Comparison of ENCODE assay signal across 11 cellular contexts in genomic region chr6:46764280-46764679, GRCh38. TPM values are rescaled to one million over a fixed set of nuclear protein-coding genes. Genes with fewer than 3 reads are reported as not detected.
"Had no signal": no experiment of that assay in that cellular context is flagged by ENCODE, and none has a peak within 500 bp of the region (broad histone marks: within the 10 kb centered on the region; RNA-seq: fewer than 3 reads in every experiment).

No MANE protein-coding gene starts in this region.

RNA-seq across cellular contexts. Expression of gene ANKRD66, which starts 17.5 kb away (rescaled TPM):
- total RNA-seq: OCI-LY7, PC-3, PC-9, Peyer's patch, Right ventricle myocardium inferior, Right ventricle myocardium superior, RPMI7951, SJCRH30, SJSA1, SK-MEL-5 had no signal
- polyA plus RNA-seq: SK-N-SH had no signal

RNA-seq across cellular contexts. Expression of gene MEP1A, which starts 28.9 kb away (rescaled TPM):
- total RNA-seq: OCI-LY7, PC-3, PC-9, Right ventricle myocardium inferior, Right ventricle myocardium superior, RPMI7951, SJCRH30, SK-MEL-5 had no signal
- polyA plus RNA-seq: SK-N-SH had no signal

RNA-seq across cellular contexts. Expression of gene PLA2G7, which starts 29.1 kb away (rescaled TPM):
- total RNA-seq: OCI-LY7, SJCRH30, SJSA1 had no signal
- polyA plus RNA-seq: SK-N-SH had no signal
